1 cellular context compared by ENCODE assay signal in the genomic region with DNA sequence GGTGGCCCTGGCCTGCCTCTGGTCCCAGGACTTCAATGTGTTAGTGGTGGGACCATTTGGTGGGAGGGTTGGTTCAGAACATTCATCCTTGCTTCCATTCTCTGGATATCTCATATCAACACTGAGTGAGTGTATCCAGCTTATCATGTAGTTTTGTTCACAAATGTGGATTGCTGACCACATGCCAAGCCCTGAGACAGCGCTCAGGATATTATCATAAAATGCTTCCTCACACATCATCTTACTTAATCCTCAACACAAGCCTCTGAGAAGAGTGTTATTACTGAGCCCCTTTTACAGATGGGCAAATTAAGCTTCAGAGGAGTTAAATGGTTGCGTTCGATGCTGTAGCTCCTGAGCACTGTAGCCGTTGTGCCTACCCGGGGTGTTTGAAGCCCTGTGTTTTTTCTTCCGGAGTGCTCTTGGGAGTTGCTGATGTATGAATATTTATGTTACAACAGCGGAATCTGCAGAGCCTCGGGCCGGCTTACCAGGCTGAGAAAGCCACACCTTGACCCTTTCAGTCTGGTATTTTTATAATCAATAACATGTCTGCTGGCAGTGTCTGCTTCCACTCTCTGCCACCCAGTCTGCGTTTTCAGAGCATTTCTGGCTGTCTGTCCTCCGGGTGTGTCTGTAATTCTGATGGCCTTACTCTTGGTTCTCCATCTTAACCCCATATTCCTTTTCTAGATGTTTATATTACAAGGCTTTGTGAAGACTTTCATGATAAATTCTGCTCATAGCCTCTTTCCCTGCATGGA.
TF ChIP-seq lines count a peak whose summit lies in the region.

No MANE protein-coding gene starts in this region.

TF ChIP-seq in HEK293T, 16 proteins besides CTCF, POLR2A, EP300 and RAD21:
- TF ChIP-seq ZNF384 (IDR thresholded peaks at IDR 0.05) (no peak), FOXA1 (IDR thresholded peaks at IDR 0.05) (no peak), CTBP1 (IDR thresholded peaks at IDR 0.05; ENCODE audit: borderline replicate concordance) (no peak), LEF1 (IDR thresholded peaks at IDR 0.05; ENCODE audit: borderline replicate concordance) (no peak), FOXM1 (IDR thresholded peaks at IDR 0.05; ENCODE audit: borderline replicate concordance) (no peak), SP1 (IDR thresholded peaks at IDR 0.05) (no peak), TARDBP (IDR thresholded peaks at IDR 0.05) (no peak), ELF4 (IDR thresholded peaks at IDR 0.05) (no peak), SUZ12 (IDR thresholded peaks at IDR 0.05) (no peak), BHLHE40 (IDR thresholded peaks at IDR 0.05; ENCODE audit: borderline replicate concordance) (no peak), ARNT (IDR thresholded peaks at IDR 0.05) (no peak), L3MBTL2 (conservative IDR thresholded peaks at IDR 0.05) (no peak), FOXK2 (IDR thresholded peaks at IDR 0.05) (no peak), NFRKB (IDR thresholded peaks at IDR 0.05) (no peak), HDGF (IDR thresholded peaks at IDR 0.05; ENCODE audit: borderline replicate concordance) (no peak)
- TF ChIP-seq, protein P1, sequence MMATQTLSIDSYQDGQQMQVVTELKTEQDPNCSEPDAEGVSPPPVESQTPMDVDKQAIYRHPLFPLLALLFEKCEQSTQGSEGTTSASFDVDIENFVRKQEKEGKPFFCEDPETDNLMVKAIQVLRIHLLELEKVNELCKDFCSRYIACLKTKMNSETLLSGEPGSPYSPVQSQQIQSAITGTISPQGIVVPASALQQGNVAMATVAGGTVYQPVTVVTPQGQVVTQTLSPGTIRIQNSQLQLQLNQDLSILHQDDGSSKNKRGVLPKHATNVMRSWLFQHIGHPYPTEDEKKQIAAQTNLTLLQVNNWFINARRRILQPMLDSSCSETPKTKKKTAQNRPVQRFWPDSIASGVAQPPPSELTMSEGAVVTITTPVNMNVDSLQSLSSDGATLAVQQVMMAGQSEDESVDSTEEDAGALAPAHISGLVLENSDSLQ (IDR thresholded peaks at IDR 0.05) = no peak
TF ChIP-seq in HEK293T: peak in this region for 0.
